Comparison of ENCODE assay signal across 8 cellular contexts in genomic region chr16:22373662-22374310, GRCh38. TPM values are rescaled to one million over a fixed set of nuclear protein-coding genes. Genes with fewer than 3 reads are reported as not detected.
DNase-seq lines count a peak whose midpoint lies in the region; ATAC-seq and TF ChIP-seq lines count a peak whose summit lies in the region.

No MANE protein-coding gene starts in this region.

- POLR2A ChIA-PET in activated naive CD8-positive, alpha-beta T cell treated with anti-CD3 and anti-CD28 coated beads, Interleukin-2, amount 10 ng/mL, durations not matched to agents 7 days and 5 days (lab: Charles Lee), result interaction anchor here (0.7 to 10.5 kb wide), 5 partner anchors 18 to 63 kb away, joined by 3 to 108 read pairs (median 4); no protein-coding TSS in a partner anchor

- TF ChIP-seq POLR2A in Peyer's patch (IDR thresholded peaks at IDR 0.05), result no peak
- no peak for TF ChIP-seq POLR2A in sigmoid colon (IDR thresholded peaks at IDR 0.05)

- peak overlapping the region; percentile 93 for H3K4me3 Mint-ChIP-seq in activated naive CD8-positive, alpha-beta T cell treated with anti-CD3 and anti-CD28 coated beads, Interleukin-2, amount 10 ng/mL, durations not matched to agents 7 days and 5 days

- DNase-seq in NCI-H1417 (lab: John Stamatoyannopoulos, UW) (peak; percentile 14 to 64 (median 57)), NCI-H1417 treated with DMSO at 0.1 percent for 48 hours (lab: John Stamatoyannopoulos, UW) (no peak), Peyer's patch (peak; percentile 46 to 78 (median 76)), right cardiac atrium (peak; percentile 55 to 88 (median 79)), sigmoid colon (peak; percentile 79), LoVo (ENCODE audit: low spot score) (no peak)
- no peak for DNase-seq in activated naive CD8-positive, alpha-beta T cell treated with anti-CD3 and anti-CD28 coated beads, Interleukin-2, amount 10 ng/mL, durations not matched to agents 7 days and 5 days

- H3K27me3 ChIP-seq in Peyer's patch, result no peaks in the 10 kb centered on the region
- no peaks in the 10 kb centered on the region for H3K27me3 ChIP-seq in right cardiac atrium (ENCODE audit: control insufficient read depth, insufficient read depth)
- no peaks in the 10 kb centered on the region for H3K27me3 ChIP-seq in sigmoid colon

- H3K36me3 Mint-ChIP-seq in activated naive CD8-positive, alpha-beta T cell treated with anti-CD3 and anti-CD28 coated beads, Interleukin-2, amount 10 ng/mL, durations not matched to agents 7 days and 5 days, result peaks cover 5% of the 10 kb centered on the region

- H3K27me3 Mint-ChIP-seq in activated naive CD8-positive, alpha-beta T cell treated with anti-CD3 and anti-CD28 coated beads, Interleukin-2, amount 10 ng/mL, durations not matched to agents 7 days and 5 days, result peaks cover 11% of the 10 kb centered on the region

- no peaks in the 10 kb centered on the region for H3K9me3 Mint-ChIP-seq in activated naive CD8-positive, alpha-beta T cell treated with anti-CD3 and anti-CD28 coated beads, Interleukin-2, amount 10 ng/mL, durations not matched to agents 7 days and 5 days

- no peaks in the 10 kb centered on the region for H3K36me3 ChIP-seq in Peyer's patch
- no peaks in the 10 kb centered on the region for H3K36me3 ChIP-seq in sigmoid colon

- no peaks in the 10 kb centered on the region for H3K9me3 ChIP-seq in Peyer's patch
- no peaks in the 10 kb centered on the region for H3K9me3 ChIP-seq in right cardiac atrium (ENCODE audit: control insufficient read depth, low read length)
- no peaks in the 10 kb centered on the region for H3K9me3 ChIP-seq in sigmoid colon

- peak overlapping the region; percentile 82 to 98 (median 96) for H3K4me3 ChIP-seq in Peyer's patch
- peak overlapping the region; percentile 93 for H3K4me3 ChIP-seq in right cardiac atrium (ENCODE audit: low read length)
- peak overlapping the region; percentile 78 to 95 (median 78) for H3K4me3 ChIP-seq in sigmoid colon

- ATAC-seq in HG02943 (IDR thresholded peaks at IDR 0.05; ENCODE audit: low read depth, unreplicated experiment), result peak; percentile 29
- peak; percentile 4 for ATAC-seq in activated naive CD8-positive, alpha-beta T cell treated with anti-CD3 and anti-CD28 coated beads, Interleukin-2, amount 10 ng/mL, durations not matched to agents 7 days and 5 days (ENCODE audit: low read depth)
- peak; percentile 24 to 39 for ATAC-seq in right cardiac atrium

- no peak for TF ChIP-seq EP300 in sigmoid colon (IDR thresholded peaks at IDR 0.05)

- H3K27ac Mint-ChIP-seq in activated naive CD8-positive, alpha-beta T cell treated with anti-CD3 and anti-CD28 coated beads, Interleukin-2, amount 10 ng/mL, durations not matched to agents 7 days and 5 days, result peak overlapping the region; percentile 91

- H3K4me1 ChIP-seq in Peyer's patch (peaks cover 0 to 31% (median 8%) of the 10 kb centered on the region in 4 donors), right cardiac atrium (ENCODE audit: control insufficient read depth, insufficient read depth, low read length) (peaks cover 5% of the 10 kb centered on the region), sigmoid colon (peaks cover 0 to 55% (median 50%) of the 10 kb centered on the region in 4 donors)

- H3K4me1 Mint-ChIP-seq in activated naive CD8-positive, alpha-beta T cell treated with anti-CD3 and anti-CD28 coated beads, Interleukin-2, amount 10 ng/mL, durations not matched to agents 7 days and 5 days, result peaks cover 45% of the 10 kb centered on the region

- 1% methylated on average over 51 of the region's 51 CpGs for WGBS in right cardiac atrium
- WGBS in sigmoid colon, 2 donors, result 1 to 2% methylated on average over 51 of the region's 51 CpGs

- peak overlapping the region; percentile 90 to 93 (median 90) for H3K27ac ChIP-seq in Peyer's patch
- H3K27ac ChIP-seq in right cardiac atrium (ENCODE audit: low read length), result peak overlapping the region; percentile 42
- H3K27ac ChIP-seq in sigmoid colon, result peak overlapping the region; percentile 91 to 95 (median 94)

- TF ChIP-seq CTCF in Peyer's patch (IDR thresholded peaks at IDR 0.05) (no peak), sigmoid colon (IDR thresholded peaks at IDR 0.05) (no peak)

- intact Hi-C loops in right cardiac atrium (cut with DNase I) (no loop called here), sigmoid colon (cut with DNase I) (loop anchor here (5.0 kb wide), 1 partner anchor 181 kb away; no protein-coding TSS in a partner anchor)

RNA-seq across cellular contexts. Expression of gene CDR2, which starts 0.6 kb away (rescaled TPM):
- 10 to 100 TPM; 22.7 to 38.4 (median 30.3) TPM for total RNA-seq in Peyer's patch
- total RNA-seq in activated naive CD8-positive, alpha-beta T cell treated with anti-CD3 and anti-CD28 coated beads, Interleukin-2, amount 10 ng/mL, durations not matched to agents 7 days and 5 days, result 10 to 100 TPM; 42.2 to 48.6 TPM
- 10 to 100 TPM in 1 of 4 donors, 1 to 10 TPM in 3; 9.4 to 19.2 (median 9.8) TPM for total RNA-seq in right cardiac atrium
- polyA plus RNA-seq in right cardiac atrium, result 7.2 TPM
- total RNA-seq in sigmoid colon, result 10 to 100 TPM; 20.3 to 32.3 (median 24.4) TPM
- polyA plus RNA-seq in sigmoid colon, result 10 to 100 TPM; 14.6 to 22.7 (median 21.0) TPM

Comparison
In these comparisons a context has a peak if more than half of its experiments do, and no peak if none do; other contexts are left out.
1. DNase-seq: peak in NCI-H1417 (3 of 3), Peyer's patch (3 of 3), right cardiac atrium (3 of 3) and sigmoid colon (single experiment); none in NCI-H1417 treated with DMSO at 0.1 percent for 48 hours (single experiment), activated naive CD8-positive, alpha-beta T cell treated with anti-CD3 and anti-CD28 coated beads, Interleukin-2, amount 10 ng/mL, durations not matched to agents 7 days and 5 days (single experiment) and LoVo (single experiment).
2. H3K27ac ChIP-seq: peak in every context shown above with its lines; median percentile 94 in sigmoid colon; 90 in Peyer's patch; 42 in right cardiac atrium.
3. Peak in every context shown above with its lines, with median percentiles within 50 percentile points of each other: ATAC-seq and H3K4me3 ChIP-seq.